10 cellular contexts compared by ENCODE assay signal in the genomic region with DNA sequence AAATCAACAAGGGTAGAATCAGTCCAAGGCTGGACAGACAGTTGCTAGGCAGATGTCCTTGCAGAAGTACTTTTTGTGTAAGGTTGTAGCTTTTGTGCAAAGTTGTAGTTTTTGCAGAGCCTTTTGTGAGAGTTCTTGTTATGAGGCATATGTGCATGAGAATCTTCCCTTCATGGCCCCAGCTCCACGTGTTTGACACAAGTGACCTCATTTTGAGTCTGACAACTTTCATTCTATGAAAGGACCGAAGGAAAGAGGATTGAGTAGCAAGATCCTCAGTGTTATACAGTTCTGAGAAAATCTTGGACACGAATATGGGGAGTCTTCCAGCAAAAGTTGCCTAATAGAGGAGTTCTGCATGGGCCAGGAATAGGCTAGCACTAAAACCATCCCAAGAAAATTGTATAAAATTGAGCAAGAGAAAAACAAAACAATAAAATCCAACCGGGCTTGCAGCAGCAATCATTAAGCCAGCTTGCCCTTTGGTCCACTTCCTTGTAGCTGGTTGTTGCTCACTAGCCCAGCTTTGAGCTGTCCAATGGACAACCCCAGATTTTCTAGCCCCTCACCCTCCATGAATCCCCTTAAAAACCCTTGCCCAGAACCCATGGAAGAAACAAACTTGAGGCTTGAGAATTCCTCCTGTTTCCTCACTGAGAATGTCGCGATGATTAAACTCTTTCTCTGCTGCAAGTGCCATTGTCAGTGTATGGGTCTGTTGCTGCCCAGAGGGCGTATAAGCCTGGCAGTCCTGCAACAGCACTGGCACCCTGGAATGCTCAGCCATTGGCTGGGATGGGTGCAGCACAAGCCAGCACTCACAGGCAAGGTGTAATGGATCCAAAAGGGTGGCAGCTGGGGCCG. TPM values are rescaled to one million over a fixed set of nuclear protein-coding genes. Genes with fewer than 3 reads are reported as not detected.
DNase-seq lines count a peak whose midpoint lies in the region; ATAC-seq and TF ChIP-seq lines count a peak whose summit lies in the region.
"Had no signal": no experiment of that assay in that cellular context is flagged by ENCODE, and none has a peak within 500 bp of the region (broad histone marks: within the 10 kb centered on the region; RNA-seq: fewer than 3 reads in every experiment).

No MANE protein-coding gene starts in this region.

- no peak for ATAC-seq in CD4-positive, CD25-positive, alpha-beta regulatory T cell (ENCODE audit: low read depth in 2 of 2)
- ATAC-seq in heart left ventricle (peak; percentile 63 to 82 (median 68)), HG03025 (IDR thresholded peaks at IDR 0.05; ENCODE audit: low FRiP score, unreplicated experiment) (no peak)

- peak overlapping the region in 1 of 4 donors; percentile 8 for H3K4me3 Mint-ChIP-seq in CD4-positive, CD25-positive, alpha-beta regulatory T cell
- no peak overlapping the region for H3K4me3 Mint-ChIP-seq in endothelial cell (ENCODE audit: unreplicated experiment)

- no peak overlapping the region for H3K9ac ChIP-seq in OCI-LY3 (ENCODE audit: low read length)

- TF ChIP-seq CTCF in OCI-LY3 (IDR thresholded peaks at IDR 0.05; ENCODE audit: low read depth, low read length) = no peak
- no peak for TF ChIP-seq CTCF in heart left ventricle (IDR thresholded peaks at IDR 0.05)
- no peak for TF ChIP-seq CTCF in osteoblast (IDR thresholded peaks at IDR 0.05; ENCODE audit: extremely low read depth, low read depth, low read length)
- no peak for TF ChIP-seq CTCF in endothelial cell (IDR thresholded peaks at IDR 0.05; ENCODE audit: unreplicated experiment)

- peak overlapping the region in 2 of 3 donors; percentile 0 to 42 for H3K27ac Mint-ChIP-seq in CD4-positive, CD25-positive, alpha-beta regulatory T cell
- no peak overlapping the region for H3K27ac Mint-ChIP-seq in endothelial cell (ENCODE audit: unreplicated experiment)
- H3K27ac Mint-ChIP-seq: activated T-helper 2 cell treated with anti-CD3 and anti-CD28 coated beads, Interferon-gamma antibody, Interleukin-2, Interleukin-4, amounts not matched to agents 10 μg/mL and 5 μg/mL and 100 μg/mL, durations not matched to agents 14 hours and 24 hours and 36 hours had no signal

- H3K27ac ChIP-seq in CD4-positive, CD25-positive, alpha-beta regulatory T cell (ENCODE audit: insufficient read depth, low read length, poor library complexity, severe bottlenecking) = no peak overlapping the region
- peak overlapping the region; percentile 61 for H3K27ac ChIP-seq in OCI-LY3 (ENCODE audit: low read length)
- peak overlapping the region in 3 of 12 donors; percentile 7 to 33 (median 10) for H3K27ac ChIP-seq in heart left ventricle
- H3K27ac ChIP-seq in osteoblast (ENCODE audit: low read depth, low read length) = no peak overlapping the region

- peaks cover 0 to 1% (median 0%) of the 10 kb centered on the region in 7 donors for H3K9me3 Mint-ChIP-seq in CD4-positive, CD25-positive, alpha-beta regulatory T cell
- H3K9me3 Mint-ChIP-seq in endothelial cell (ENCODE audit: unreplicated experiment) = no peaks in the 10 kb centered on the region
- H3K9me3 Mint-ChIP-seq: activated T-helper 2 cell treated with anti-CD3 and anti-CD28 coated beads, Interferon-gamma antibody, Interleukin-2, Interleukin-4, amounts not matched to agents 10 μg/mL and 5 μg/mL and 100 μg/mL, durations not matched to agents 14 hours and 24 hours and 36 hours had no signal

- H3K36me3 ChIP-seq in CD4-positive, CD25-positive, alpha-beta regulatory T cell (ENCODE audit: control insufficient read depth, insufficient read depth, low read length) = no peaks in the 10 kb centered on the region
- no peaks in the 10 kb centered on the region for H3K36me3 ChIP-seq in OCI-LY3 (replicated peaks; ENCODE audit: low read depth, low read length)
- peaks cover 0 to 9% (median 0%) of the 10 kb centered on the region in 9 donors for H3K36me3 ChIP-seq in heart left ventricle
- no peaks in the 10 kb centered on the region for H3K36me3 ChIP-seq in osteoblast (ENCODE audit: insufficient read depth, low read length)

- H3K4me1 Mint-ChIP-seq in CD4-positive, CD25-positive, alpha-beta regulatory T cell = peaks cover 43 to 85% (median 68%) of the 10 kb centered on the region in 4 donors
- no peaks in the 10 kb centered on the region for H3K4me1 Mint-ChIP-seq in endothelial cell (ENCODE audit: unreplicated experiment)

- DNase-seq in CD4-positive, CD25-positive, alpha-beta regulatory T cell = no peak
- DNase-seq in heart left ventricle = peak in 1 of 5 donors; percentile 37
- no peak for DNase-seq in osteoblast (ENCODE audit: insufficient read length, low spot score, missing footprints)
- DNase-seq in stimulated activated CD4-positive, alpha-beta T cell treated with anti-CD3 and anti-CD28 coated beads, Interleukin-4, amount 100 ng/mL, for 4 hours = no peak
- DNase-seq in activated effector memory CD4-positive, alpha-beta T cell treated with Interleukin-2 at 50 U/mL for 16 hours = no peak
- no peak for DNase-seq in endothelial cell (ENCODE audit: low spot score)
- DNase-seq: NCI-H1930 had no signal

- H3K4me2 ChIP-seq in OCI-LY3 (ENCODE audit: low read length) (peak overlapping the region; percentile 63), osteoblast (ENCODE audit: insufficient read depth, low read length) (peak overlapping the region; percentile 20)

- no peaks in the 10 kb centered on the region for H3K27me3 ChIP-seq in CD4-positive, CD25-positive, alpha-beta regulatory T cell (ENCODE audit: control insufficient read depth, insufficient read depth, low read length)
- H3K27me3 ChIP-seq in OCI-LY3 (ENCODE audit: low read depth, low read length) (no peaks in the 10 kb centered on the region), heart left ventricle (no peaks in the 10 kb centered on the region), osteoblast (ENCODE audit: insufficient read depth, low read length) (no peaks in the 10 kb centered on the region)

- H2AFZ ChIP-seq in OCI-LY3 (ENCODE audit: low read depth, low read length) (no peak overlapping the region), osteoblast (ENCODE audit: low read length) (peak overlapping the region; percentile 30)

- peaks cover 24% of the 10 kb centered on the region for H3K36me3 Mint-ChIP-seq in CD4-positive, CD25-positive, alpha-beta regulatory T cell
- H3K36me3 Mint-ChIP-seq in endothelial cell (ENCODE audit: low read depth, unreplicated experiment) = no peaks in the 10 kb centered on the region

- peaks cover 22% of the 10 kb centered on the region for H3K4me1 ChIP-seq in CD4-positive, CD25-positive, alpha-beta regulatory T cell (ENCODE audit: control insufficient read depth, insufficient read depth, low read length, poor library complexity, severe bottlenecking)
- peaks cover 43% of the 10 kb centered on the region for H3K4me1 ChIP-seq in OCI-LY3 (ENCODE audit: low read length)
- peaks cover 0 to 54% (median 11%) of the 10 kb centered on the region in 12 donors for H3K4me1 ChIP-seq in heart left ventricle
- peaks cover 26% of the 10 kb centered on the region for H3K4me1 ChIP-seq in osteoblast (ENCODE audit: insufficient read depth, low read length)

- 70 to 84% (median 82%) methylated on average over 8 of the region's 8 CpGs for WGBS in heart left ventricle, 4 donors

- H3K4me3 ChIP-seq in CD4-positive, CD25-positive, alpha-beta regulatory T cell (ENCODE audit: low read depth, low read length) = no peak overlapping the region
- H3K4me3 ChIP-seq in OCI-LY3 (ENCODE audit: low read length) (peak overlapping the region; percentile 25), heart left ventricle (no peak overlapping the region), osteoblast (ENCODE audit: insufficient read depth, low read length) (no peak overlapping the region)

- H3K79me2 ChIP-seq in OCI-LY3 (ENCODE audit: low read length) (no peaks in the 10 kb centered on the region), osteoblast (ENCODE audit: insufficient read depth, low read length) (no peaks in the 10 kb centered on the region)

- H3K27me3 Mint-ChIP-seq in CD4-positive, CD25-positive, alpha-beta regulatory T cell = no peaks in the 10 kb centered on the region
- peaks cover 2% of the 10 kb centered on the region for H3K27me3 Mint-ChIP-seq in endothelial cell (ENCODE audit: unreplicated experiment)

- H3K9me3 ChIP-seq in CD4-positive, CD25-positive, alpha-beta regulatory T cell (ENCODE audit: control insufficient read depth in 2 of 2, low read length in 2 of 2) = no peaks in the 10 kb centered on the region
- no peaks in the 10 kb centered on the region for H3K9me3 ChIP-seq in OCI-LY3 (ENCODE audit: insufficient read depth, low read length)
- no peaks in the 10 kb centered on the region for H3K9me3 ChIP-seq in heart left ventricle
- no peaks in the 10 kb centered on the region for H3K9me3 ChIP-seq in osteoblast (ENCODE audit: low read depth, low read length)

- intact Hi-C loops in heart left ventricle (cut with DNase I) = loop anchor here in 2 of 10 donors (10.0 kb wide), 2 partner anchors 89 to 819 kb away; no protein-coding TSS in a partner anchor

- no peaks in the 10 kb centered on the region for H4K20me1 ChIP-seq in OCI-LY3 (ENCODE audit: insufficient read depth, low read length)
- H4K20me1 ChIP-seq in osteoblast (ENCODE audit: insufficient read depth, low read length) = no peaks in the 10 kb centered on the region

- TF ChIP-seq POLR2A in heart left ventricle (IDR thresholded peaks at IDR 0.05) = no peak

RNA-seq across cellular contexts. Expression of a gene that starts 6.5 kb away (rescaled TPM):
- total RNA-seq in CD4-positive, CD25-positive, alpha-beta regulatory T cell = 81.2 TPM
- 10 to 100 TPM; 32.5 to 76.0 (median 50.3) TPM for polyA plus RNA-seq in CD4-positive, CD25-positive, alpha-beta regulatory T cell
- total RNA-seq in heart left ventricle = 10 to 100 TPM in 2 of 9 donors, 1 to 10 TPM in 7; 1.9 to 36.1 (median 5.5) TPM
- polyA plus RNA-seq in heart left ventricle = 1 to 10 TPM; 1.3 to 2.3 TPM
- 25.9 and 30.8 TPM in 2 replicates for total RNA-seq in osteoblast
- total RNA-seq in endothelial cell (ENCODE audit: unreplicated experiment) = 0.77 TPM

RNA-seq across cellular contexts. Expression of a gene that starts 37.8 kb away (rescaled TPM):
- 12.6 TPM for total RNA-seq in CD4-positive, CD25-positive, alpha-beta regulatory T cell
- polyA plus RNA-seq in CD4-positive, CD25-positive, alpha-beta regulatory T cell = 10 to 100 TPM; 19.1 to 36.5 (median 28.9) TPM
- 10 to 100 TPM; 12.8 to 28.5 (median 24.1) TPM for total RNA-seq in heart left ventricle
- polyA plus RNA-seq in heart left ventricle = 10 to 100 TPM; 32.9 to 39.2 TPM
- total RNA-seq in osteoblast = 13.0 and 17.0 TPM in 2 replicates
- 13.9 TPM for total RNA-seq in endothelial cell (ENCODE audit: unreplicated experiment)

Comparison
In these comparisons a context has a peak if more than half of its experiments do, and no peak if none do; other contexts are left out.
1. ATAC-seq: peak in heart left ventricle (4 of 4); none in CD4-positive, CD25-positive, alpha-beta regulatory T cell (0 of 2) and HG03025 (single experiment).